21 cellular contexts compared by ENCODE assay signal in the genomic region with DNA sequence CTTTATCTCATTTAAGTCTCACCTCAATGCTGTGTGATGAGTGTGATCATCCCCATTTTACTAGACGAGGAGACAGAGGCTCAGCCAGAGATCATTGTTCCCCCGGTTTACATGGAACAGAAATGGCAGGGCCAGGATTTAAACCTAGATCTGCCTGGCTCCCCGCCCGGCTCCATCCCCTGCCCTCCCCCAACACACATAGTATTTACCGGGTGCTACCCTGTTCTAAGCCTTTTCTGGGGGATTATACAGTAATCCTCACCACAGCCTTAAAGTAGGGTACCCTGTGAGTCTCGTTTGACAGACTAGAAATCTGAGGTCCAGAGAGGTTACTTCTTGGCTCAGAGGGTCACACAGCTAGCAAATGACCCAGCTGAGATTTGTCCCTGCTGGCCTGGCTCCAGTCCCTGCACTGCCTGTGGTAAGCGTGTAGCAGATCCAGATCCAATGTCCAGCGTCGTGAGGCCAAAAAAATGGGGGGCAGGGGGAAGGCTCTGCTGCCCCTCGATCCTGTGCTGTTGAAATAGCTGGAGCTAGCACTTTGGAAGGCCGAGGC. TPM values are rescaled to one million over a fixed set of nuclear protein-coding genes. Genes with fewer than 3 reads are reported as not detected.
A peak's percentile ranks its signal among the peaks of the same experiment; 100 is the strongest.
DNase-seq lines count a peak whose midpoint lies in the region; ATAC-seq, FAIRE-seq and TF ChIP-seq lines count a peak whose summit lies in the region.
"Had no signal": no experiment of that assay in that cellular context is flagged by ENCODE, and none has a peak within 500 bp of the region (broad histone marks: within the 10 kb centered on the region; RNA-seq: fewer than 3 reads in every experiment).

No MANE protein-coding gene starts in this region.

- CTCF ChIA-PET in HepG2 (lab: Yijun Ruan, JAX; ENCODE audit: low intra/inter-chr PET ratio, low total read pairs), result no interaction called here

- ATAC-seq in HepG2 (no peak), right lobe of liver (no peak), gastroesophageal sphincter (no peak)
- ATAC-seq: CD8-positive, alpha-beta T cell; GM12878 had no signal

- H2AFZ ChIP-seq in HepG2 (ENCODE audit: low read length) (no peak overlapping the region), mesenchymal stem cell (ENCODE audit: low read depth, low read length) (no peak overlapping the region)

- H3K9ac ChIP-seq in HepG2 (ENCODE audit: insufficient read depth, low read depth, low read length), result no peak overlapping the region
- H3K9ac ChIP-seq in mesenchymal stem cell (ENCODE audit: low read length), result no peak overlapping the region
- H3K9ac ChIP-seq: BLaER1 had no signal

- FAIRE-seq in HepG2 (lab: Jason Lieb, UNC), result no peak
- FAIRE-seq: GM12878, HTR-8/SVneo had no signal

- H3K79me1 ChIP-seq in mesenchymal stem cell (replicated peaks; ENCODE audit: low read length, poor library complexity, severe bottlenecking), result no peaks in the 10 kb centered on the region

- H3K9me3 ChIP-seq in HepG2 (ENCODE audit: low read length), result no peaks in the 10 kb centered on the region
- H3K9me3 ChIP-seq in right lobe of liver, result no peaks in the 10 kb centered on the region
- no peaks in the 10 kb centered on the region for H3K9me3 ChIP-seq in WERI-Rb-1 (ENCODE audit: severe bottlenecking)
- H3K9me3 ChIP-seq in mesenchymal stem cell (ENCODE audit: control insufficient read depth, low read length), result no peaks in the 10 kb centered on the region
- H3K9me3 ChIP-seq in esophagus muscularis mucosa, result no peaks in the 10 kb centered on the region
- no peaks in the 10 kb centered on the region for H3K9me3 ChIP-seq in gastroesophageal sphincter
- H3K9me3 ChIP-seq: BLaER1 had no signal

- in situ Hi-C loops in HepG2 (cut with HindIII; ENCODE audit: extremely low pct_ligation_motif_present, low pct_unique_long_range_greater_than_20kb), result no loop called here

- POLR2A ChIA-PET in HepG2 (lab: Yijun Ruan, JAX), result interaction anchor here (0.6 kb wide), 1 partner anchor 135 kb away, joined by 4 read pairs; no protein-coding TSS in a partner anchor

- H4K91ac ChIP-seq in mesenchymal stem cell (ENCODE audit: low read length), result peak overlapping the region; percentile 68

- TF ChIP-seq CTCF in HepG2 (CRISPR knock-in tag; IDR thresholded peaks at IDR 0.05) (no peak), right lobe of liver (IDR thresholded peaks at IDR 0.05) (no peak), WERI-Rb-1 (IDR thresholded peaks at IDR 0.05; ENCODE audit: low read depth, low read length) (no peak), esophagus muscularis mucosa (IDR thresholded peaks at IDR 0.05) (no peak), gastroesophageal sphincter (IDR thresholded peaks at IDR 0.05) (no peak)

- H2BK12ac ChIP-seq in mesenchymal stem cell (ENCODE audit: low read length in 2 of 2), result no peak overlapping the region

- TF ChIP-seq EP300 in HepG2 (IDR thresholded peaks at IDR 0.05; ENCODE audit: low read depth in 2 of 2, low read length in 2 of 2) (no peak), HepG2 (CRISPR knock-in tag; IDR thresholded peaks at IDR 0.05; ENCODE audit: borderline replicate concordance) (no peak), esophagus muscularis mucosa (IDR thresholded peaks at IDR 0.05) (no peak), gastroesophageal sphincter (IDR thresholded peaks at IDR 0.05) (no peak)

- no peak overlapping the region for H4K8ac ChIP-seq in mesenchymal stem cell (ENCODE audit: low read length)

- TF ChIP-seq POLR2A in HepG2 (IDR thresholded peaks at IDR 0.05; ENCODE audit: insufficient read depth in 1 of 2, low read depth in 2 of 2, low read length in 2 of 2), result no peak
- no peak for TF ChIP-seq POLR2A in right lobe of liver (IDR thresholded peaks at IDR 0.05)
- TF ChIP-seq POLR2A in esophagus muscularis mucosa (IDR thresholded peaks at IDR 0.05; ENCODE audit: low read depth), result no peak
- TF ChIP-seq POLR2A in gastroesophageal sphincter (IDR thresholded peaks at IDR 0.05), result no peak

- no peak overlapping the region for H3K4ac ChIP-seq in mesenchymal stem cell (ENCODE audit: low read depth in 1 of 2, low read length in 2 of 2)

- no peak overlapping the region for H2BK120ac ChIP-seq in mesenchymal stem cell (ENCODE audit: low read depth, low read length)

- H2AK5ac ChIP-seq in mesenchymal stem cell (ENCODE audit: low read length, severe bottlenecking), result no peak overlapping the region

- no peaks in the 10 kb centered on the region for H3K79me2 ChIP-seq in HepG2 (ENCODE audit: insufficient read depth, low read length)

- H3K23ac ChIP-seq in mesenchymal stem cell (ENCODE audit: low read length in 2 of 2), result no peak overlapping the region

- H2BK15ac ChIP-seq in mesenchymal stem cell (ENCODE audit: low read depth, poor library complexity, severe bottlenecking), result no peak overlapping the region

- intact Hi-C loops in HepG2 (cut with micrococcal nuclease; ENCODE audit: unreplicated experiment) (no loop called here), right lobe of liver (cut with DNase I) (no loop called here), esophagus muscularis mucosa (cut with DNase I) (loop anchor here (5.0 kb wide), 2 partner anchors 84 to 434 kb away; a partner anchor contains a TSS)

- H3K14ac ChIP-seq in mesenchymal stem cell (ENCODE audit: low read length in 2 of 2), result no peak overlapping the region

- WGBS in HepG2 (ENCODE audit: low lambda C conversion rate), result 18% methylated on average over 10 of the region's 11 CpGs
- WGBS in right lobe of liver (ENCODE audit: insufficient coverage, low coverage, low lambda C conversion rate, missing lambda C conversion rate), result 28% methylated on average over 9 of the region's 11 CpGs
- 84% methylated on average over 11 of the region's 11 CpGs for WGBS in mesenchymal stem cell
- WGBS in esophagus muscularis mucosa, result 64% methylated on average over 11 of the region's 11 CpGs
- 36 to 54% methylated on average over 7 to 9 of the region's 11 CpGs for WGBS in gastroesophageal sphincter (ENCODE audit: low coverage in 1 of 2), 2 donors

- no peak for DNase-seq in HepG2 (ENCODE audit: low spot score)
- DNase-seq in right lobe of liver, result no peak
- peak; percentile 68 for DNase-seq in WERI-Rb-1
- no peak for DNase-seq in mesenchymal stem cell
- DNase-seq in esophagus muscularis mucosa (ENCODE audit: extremely low spot score), result no peak
- DNase-seq in epidermal melanocyte (ENCODE audit: insufficient read length, low spot score), result no peak
- DNase-seq in NK-92 (lab: John Stamatoyannopoulos, UW; ENCODE audit: unreplicated experiment), result no peak
- DNase-seq: 8988T; CD8-positive, alpha-beta T cell; DMS 273 treated with DMSO at 0.1 percent for 48 hours; DND-41; EL; GOT3; H9 had no signal

- H3K4me3 ChIP-seq in HepG2 (replicated peaks in 1 of 3; ENCODE audit: insufficient read depth in 1 of 3, low read depth in 2 of 3, low read length in 3 of 3), result no peak overlapping the region
- no peak overlapping the region for H3K4me3 ChIP-seq in right lobe of liver
- no peak overlapping the region for H3K4me3 ChIP-seq in WERI-Rb-1 (ENCODE audit: low read depth, low read length)
- H3K4me3 ChIP-seq in mesenchymal stem cell (ENCODE audit: insufficient read depth in 1 of 2, low read depth in 1 of 2, low read length in 2 of 2), result no peak overlapping the region
- H3K4me3 ChIP-seq in esophagus muscularis mucosa, result no peak overlapping the region
- H3K4me3 ChIP-seq in gastroesophageal sphincter, result no peak overlapping the region
- H3K4me3 ChIP-seq: BLaER1, GM12878 had no signal

- H3K27me3 ChIP-seq in HepG2 (ENCODE audit: control insufficient read depth in 1 of 2, insufficient read depth in 2 of 2, low read length in 2 of 2) (peaks cover 4 to 21% of the 10 kb centered on the region in 2 experiments; a peak in 4 of 5 replicates), right lobe of liver (no peaks in the 10 kb centered on the region), WERI-Rb-1 (ENCODE audit: insufficient read depth, low read depth, severe bottlenecking) (no peaks in the 10 kb centered on the region), mesenchymal stem cell (ENCODE audit: control insufficient read depth in 1 of 2, insufficient read depth in 1 of 2, low read length in 2 of 2) (peaks cover 15 to 21% of the 10 kb centered on the region in 2 experiments), esophagus muscularis mucosa (peaks cover 5 to 37% (median 16%) of the 10 kb centered on the region in 4 donors), gastroesophageal sphincter (peaks cover 42% of the 10 kb centered on the region)

- H2BK5ac ChIP-seq in mesenchymal stem cell (ENCODE audit: low read depth, low read length, poor library complexity, severe bottlenecking), result no peak overlapping the region

- H3K4me1 ChIP-seq in HepG2 (ENCODE audit: insufficient read depth, low read length) (peaks cover 40% of the 10 kb centered on the region), right lobe of liver (peaks cover 0 to 7% (median 0%) of the 10 kb centered on the region in 4 donors), mesenchymal stem cell (ENCODE audit: control insufficient read depth, insufficient read depth, low read depth, low read length) (peaks cover 12% of the 10 kb centered on the region), esophagus muscularis mucosa (peaks cover 4 to 21% (median 15%) of the 10 kb centered on the region in 4 donors), gastroesophageal sphincter (peaks cover 0 to 19% (median 5%) of the 10 kb centered on the region in 3 donors)

- H4K20me1 ChIP-seq in HepG2 (ENCODE audit: insufficient read depth, low read length), result no peaks in the 10 kb centered on the region
- H4K20me1 ChIP-seq: BLaER1 had no signal

- no TSS peak for BruUV-seq in HepG2 (replicated peaks; lab: Mats Ljungman, UMichigan)

- no peak overlapping the region for H3K4me2 ChIP-seq in HepG2 (ENCODE audit: low read depth, low read length)
- H3K4me2 ChIP-seq in mesenchymal stem cell (ENCODE audit: low read length, poor library complexity, severe bottlenecking), result no peak overlapping the region
- H3K4me2 ChIP-seq: BLaER1 had no signal

- TF ChIP-seq RAD21 in HepG2 (CRISPR knock-in tag; IDR thresholded peaks at IDR 0.05), result no peak

- H3K27ac ChIP-seq in HepG2 (ENCODE audit: extremely low read length, insufficient read depth, low read length) (no peak overlapping the region), right lobe of liver (no peak overlapping the region), WERI-Rb-1 (peak overlapping the region; percentile 69), mesenchymal stem cell (ENCODE audit: low read length, poor library complexity, severe bottlenecking) (no peak overlapping the region), esophagus muscularis mucosa (replicated peaks in 1 of 4) (no peak overlapping the region), gastroesophageal sphincter (no peak overlapping the region)
- H3K27ac ChIP-seq: BLaER1 had no signal

- no peaks in the 10 kb centered on the region for H3K36me3 ChIP-seq in HepG2 (replicated peaks in 1 of 2; ENCODE audit: control insufficient read depth in 1 of 2, insufficient read depth in 2 of 2, low read length in 2 of 2)
- no peaks in the 10 kb centered on the region for H3K36me3 ChIP-seq in right lobe of liver
- H3K36me3 ChIP-seq in WERI-Rb-1, result no peaks in the 10 kb centered on the region
- no peaks in the 10 kb centered on the region for H3K36me3 ChIP-seq in mesenchymal stem cell (ENCODE audit: control insufficient read depth in 1 of 2, insufficient read depth in 2 of 2, low read depth in 1 of 2, low read length in 2 of 2)
- no peaks in the 10 kb centered on the region for H3K36me3 ChIP-seq in esophagus muscularis mucosa
- no peaks in the 10 kb centered on the region for H3K36me3 ChIP-seq in gastroesophageal sphincter
- H3K36me3 ChIP-seq: BLaER1 had no signal

- no peak overlapping the region for H3K18ac ChIP-seq in mesenchymal stem cell (ENCODE audit: low read depth in 1 of 2, low read length in 2 of 2)

RNA-seq across cellular contexts. Expression of a gene that starts 3.8 kb away (rescaled TPM):
- total RNA-seq in HepG2 (2016; rRNA removed; fragmentation: Illumina TruSeq; extraction: Trizol) (not detected in 2 replicates), right lobe of liver (under 1 TPM in 2 of 6 experiments, not detected in 4; 0.22 to 0.26 TPM), esophagus muscularis mucosa (not detected), gastroesophageal sphincter (1 to 10 TPM in 1 of 4 donors, not detected in 3; 1.3 TPM)
- not detected in 2 replicates for total RNA-seq in HepG2 (2016; cell fraction: cytosol; rRNA removed; fragmentation: Illumina TruSeq; extraction: Trizol; ENCODE audit: low read depth)
- total RNA-seq in HepG2 (2016; cell fraction: insoluble cytoplasmic fraction; rRNA removed; fragmentation: Illumina TruSeq; extraction: Trizol), result not detected in 2 replicates
- total RNA-seq in HepG2 (2016; cell fraction: membrane; rRNA removed; fragmentation: Illumina TruSeq; extraction: Trizol), result not detected in 2 replicates
- total RNA-seq in HepG2 (2016; cell fraction: nucleus; rRNA removed; fragmentation: Illumina TruSeq; extraction: Trizol), result not detected in 2 replicates
- polyA plus RNA-seq in HepG2 (2011; rRNA removed), result 0.13 and 0.26 TPM in 2 replicates
- polyA plus RNA-seq in HepG2 (2011; cell fraction: cytosol; rRNA removed), result 0.09 and 0.20 TPM in 2 replicates
- polyA plus RNA-seq in HepG2 (2011; cell fraction: nucleus; rRNA removed), result 0.37 and 0.40 TPM in 2 replicates
- polyA plus RNA-seq in HepG2 (2012), result 0.15 TPM in 1 of 2 replicates, not detected in the other
- polyA plus RNA-seq in HepG2 (2016; cell fraction: cytosol; fragmentation: Illumina TruSeq; extraction: Trizol; ENCODE audit: low read depth), result not detected in 2 replicates
- polyA plus RNA-seq in HepG2 (2016; cell fraction: insoluble cytoplasmic fraction; fragmentation: Illumina TruSeq; extraction: Trizol; ENCODE audit: low read depth), result not detected in 2 replicates
- polyA plus RNA-seq in HepG2 (2016; cell fraction: membrane; fragmentation: Illumina TruSeq; extraction: Trizol; ENCODE audit: low read depth), result not detected in 2 replicates
- not detected in 2 replicates for polyA plus RNA-seq in HepG2 (2016; cell fraction: nucleus; fragmentation: Illumina TruSeq; extraction: Trizol; ENCODE audit: insufficient read depth, low read depth)
- polyA minus RNA-seq in HepG2 (2011; rRNA and poly(A)+ RNA removed; ENCODE audit: low replicate concordance), result 0.46 TPM in 1 of 2 replicates, not detected in the other
- not detected in 2 replicates for polyA minus RNA-seq in HepG2 (2011; cell fraction: cytosol; rRNA and poly(A)+ RNA removed)
- not detected in 2 replicates for polyA minus RNA-seq in HepG2 (2011; cell fraction: nucleus; rRNA and poly(A)+ RNA removed)
- not detected for polyA plus RNA-seq in mesenchymal stem cell (2013, experiment 1 of 2)
- polyA plus RNA-seq in mesenchymal stem cell (2013, experiment 2 of 2), result 0.01 TPM
- total RNA-seq: CD8-positive, alpha-beta T cell had no signal
- polyA plus RNA-seq: AG04450 had no signal

RNA-seq across cellular contexts. Expression of a gene that starts 14.1 kb away (rescaled TPM):
- total RNA-seq in HepG2 (2016; rRNA removed; fragmentation: Illumina TruSeq; extraction: Trizol), result 0.27 and 0.80 TPM in 2 replicates
- total RNA-seq in HepG2 (2016; cell fraction: cytosol; rRNA removed; fragmentation: Illumina TruSeq; extraction: Trizol; ENCODE audit: low read depth), result 0.30 TPM in 1 of 2 replicates, not detected in the other
- 0.25 and 0.58 TPM in 2 replicates for total RNA-seq in HepG2 (2016; cell fraction: insoluble cytoplasmic fraction; rRNA removed; fragmentation: Illumina TruSeq; extraction: Trizol)
- total RNA-seq in HepG2 (2016; cell fraction: membrane; rRNA removed; fragmentation: Illumina TruSeq; extraction: Trizol), result 0.28 TPM in 2 replicates
- total RNA-seq in HepG2 (2016; cell fraction: nucleus; rRNA removed; fragmentation: Illumina TruSeq; extraction: Trizol), result not detected in 2 replicates
- polyA plus RNA-seq in HepG2 (2011; rRNA removed), result 0.54 and 0.59 TPM in 2 replicates
- 0.85 and 1.2 TPM in 2 replicates for polyA plus RNA-seq in HepG2 (2011; cell fraction: cytosol; rRNA removed)
- polyA plus RNA-seq in HepG2 (2011; cell fraction: nucleus; rRNA removed), result 0.69 and 0.71 TPM in 2 replicates
- polyA plus RNA-seq in HepG2 (2012), result 1.1 and 1.2 TPM in 2 replicates
- polyA plus RNA-seq in HepG2 (2016; cell fraction: cytosol; fragmentation: Illumina TruSeq; extraction: Trizol; ENCODE audit: low read depth), result 0.33 TPM in 2 replicates
- polyA plus RNA-seq in HepG2 (2016; cell fraction: insoluble cytoplasmic fraction; fragmentation: Illumina TruSeq; extraction: Trizol; ENCODE audit: low read depth), result 0.42 and 0.59 TPM in 2 replicates
- polyA plus RNA-seq in HepG2 (2016; cell fraction: membrane; fragmentation: Illumina TruSeq; extraction: Trizol; ENCODE audit: low read depth), result 0.19 and 0.22 TPM in 2 replicates
- polyA plus RNA-seq in HepG2 (2016; cell fraction: nucleus; fragmentation: Illumina TruSeq; extraction: Trizol; ENCODE audit: insufficient read depth, low read depth), result 0.38 and 0.65 TPM in 2 replicates
- 0.16 TPM in 1 of 2 replicates, not detected in the other for polyA minus RNA-seq in HepG2 (2011; rRNA and poly(A)+ RNA removed; ENCODE audit: low replicate concordance)
- polyA minus RNA-seq in HepG2 (2011; cell fraction: cytosol; rRNA and poly(A)+ RNA removed), result 0.49 TPM in 1 of 2 replicates, not detected in the other
- 0.26 TPM in 1 of 2 replicates, not detected in the other for polyA minus RNA-seq in HepG2 (2011; cell fraction: nucleus; rRNA and poly(A)+ RNA removed)
- total RNA-seq in right lobe of liver, result 10 to 100 TPM in 1 of 6 experiments, 1 to 10 TPM in 2, under 1 TPM in 2, not detected in 1; 0.42 to 25.6 (median 1.1) TPM
- not detected for polyA plus RNA-seq in mesenchymal stem cell (2013, experiment 1 of 2)
- polyA plus RNA-seq in mesenchymal stem cell (2013, experiment 2 of 2), result not detected
- 1 to 10 TPM in 2 of 4 donors, under 1 TPM in 1, not detected in 1; 0.66 to 1.4 (median 1.1) TPM for total RNA-seq in esophagus muscularis mucosa
- under 1 TPM in 2 of 4 donors, not detected in 2; 0.17 to 0.73 TPM for total RNA-seq in gastroesophageal sphincter
- total RNA-seq: A673; Calu3; CD8-positive, alpha-beta T cell; H9 had no signal
- polyA plus RNA-seq: AG04450 had no signal

RNA-seq across cellular contexts. Expression of a gene that starts 33.6 kb away (rescaled TPM):
- total RNA-seq in HepG2 (2016; rRNA removed; fragmentation: Illumina TruSeq; extraction: Trizol) (20.5 and 25.4 TPM in 2 replicates), right lobe of liver (10 to 100 TPM in 5 of 6 experiments, 1 to 10 TPM in 1; 9.8 to 13.7 (median 11.3) TPM), esophagus muscularis mucosa (10 to 100 TPM in 2 of 4 donors, 1 to 10 TPM in 2; 6.5 to 16.6 (median 11.4) TPM), gastroesophageal sphincter (10 to 100 TPM in 3 of 4 donors, 1 to 10 TPM in 1; 7.1 to 18.8 (median 12.5) TPM)
- 4.8 and 6.0 TPM in 2 replicates for total RNA-seq in HepG2 (2016; cell fraction: cytosol; rRNA removed; fragmentation: Illumina TruSeq; extraction: Trizol; ENCODE audit: low read depth)
- total RNA-seq in HepG2 (2016; cell fraction: insoluble cytoplasmic fraction; rRNA removed; fragmentation: Illumina TruSeq; extraction: Trizol), result 17.4 and 24.0 TPM in 2 replicates
- total RNA-seq in HepG2 (2016; cell fraction: membrane; rRNA removed; fragmentation: Illumina TruSeq; extraction: Trizol), result 10.7 and 11.8 TPM in 2 replicates
- total RNA-seq in HepG2 (2016; cell fraction: nucleus; rRNA removed; fragmentation: Illumina TruSeq; extraction: Trizol), result 18.4 and 26.1 TPM in 2 replicates
- polyA plus RNA-seq in HepG2 (2011; rRNA removed), result 49.2 and 63.4 TPM in 2 replicates
- polyA plus RNA-seq in HepG2 (2011; cell fraction: cytosol; rRNA removed), result 18.2 and 21.9 TPM in 2 replicates
- polyA plus RNA-seq in HepG2 (2011; cell fraction: nucleus; rRNA removed), result 186 and 287 TPM in 2 replicates
- 34.7 and 38.8 TPM in 2 replicates for polyA plus RNA-seq in HepG2 (2012)
- polyA plus RNA-seq in HepG2 (2016; cell fraction: cytosol; fragmentation: Illumina TruSeq; extraction: Trizol; ENCODE audit: low read depth), result 6.0 and 6.6 TPM in 2 replicates
- polyA plus RNA-seq in HepG2 (2016; cell fraction: insoluble cytoplasmic fraction; fragmentation: Illumina TruSeq; extraction: Trizol; ENCODE audit: low read depth), result 21.0 and 26.5 TPM in 2 replicates
- polyA plus RNA-seq in HepG2 (2016; cell fraction: membrane; fragmentation: Illumina TruSeq; extraction: Trizol; ENCODE audit: low read depth), result 12.1 and 13.4 TPM in 2 replicates
- polyA plus RNA-seq in HepG2 (2016; cell fraction: nucleus; fragmentation: Illumina TruSeq; extraction: Trizol; ENCODE audit: insufficient read depth, low read depth), result 89.8 and 93.0 TPM in 2 replicates
- 22.0 and 75.7 TPM in 2 replicates for polyA minus RNA-seq in HepG2 (2011; rRNA and poly(A)+ RNA removed; ENCODE audit: low replicate concordance)
- 19.7 and 20.4 TPM in 2 replicates for polyA minus RNA-seq in HepG2 (2011; cell fraction: cytosol; rRNA and poly(A)+ RNA removed)
- 28.0 and 29.0 TPM in 2 replicates for polyA minus RNA-seq in HepG2 (2011; cell fraction: nucleus; rRNA and poly(A)+ RNA removed)
- 33.5 TPM for polyA plus RNA-seq in mesenchymal stem cell (2013, experiment 1 of 2)
- 33.3 TPM for polyA plus RNA-seq in mesenchymal stem cell (2013, experiment 2 of 2)
